Comparison of ENCODE assay signal across 17 cellular contexts in genomic region chr2:111712361-111712760, GRCh38.
A peak's percentile ranks its signal among the peaks of the same experiment; 100 is the strongest.
DNase-seq lines count a peak whose midpoint lies in the region; ATAC-seq and TF ChIP-seq lines count a peak whose summit lies in the region.
"Had no signal": no experiment of that assay in that cellular context is flagged by ENCODE, and none has a peak within 500 bp of the region (broad histone marks: within the 10 kb centered on the region; RNA-seq: fewer than 3 reads in every experiment).

No MANE protein-coding gene starts in this region.

- WGBS in trophoblast cell (ENCODE audit: extremely low coverage, insufficient coverage, insufficient read length): no CpG with 5 or more reads among the region's 7 CpGs

- H2BK120ac ChIP-seq in trophoblast cell (ENCODE audit: insufficient read depth, low read length, poor library complexity): no peak overlapping the region

- H3K79me2 ChIP-seq in DND-41 (ENCODE audit: insufficient read depth, low read length) (no peaks in the 10 kb centered on the region), OCI-LY1 (ENCODE audit: insufficient read depth, low read length) (no peaks in the 10 kb centered on the region), trophoblast cell (ENCODE audit: control insufficient read depth, insufficient read depth, low read length, poor library complexity) (no peaks in the 10 kb centered on the region)

- ATAC-seq in DND-41 (ENCODE audit: insufficient read depth, low read depth) (no peak), HG03095 (IDR thresholded peaks at IDR 0.05; ENCODE audit: unreplicated experiment) (no peak)
- ATAC-seq: GM23338 had no signal

- H4K8ac ChIP-seq in trophoblast cell (ENCODE audit: low read depth, low read length): no peak overlapping the region

- DNase-seq in DND-41: no peak
- peak; percentile 15 for DNase-seq in activated CD8-positive, alpha-beta memory T cell treated with anti-CD3 and anti-CD28 coated beads, Interleukin-2, amount 50 U/mL, for 48 hours
- peak; percentile 10 for DNase-seq in islet precursor cell
- no peak for DNase-seq in trophoblast cell
- no peak for DNase-seq in activated gamma-delta T cell treated with Interleukin-2 at 50 U/mL for 16 hours
- DNase-seq in WERI-Rb-1: no peak
- DNase-seq: C1 segment of cervical spinal cord; Calu3; CD4-positive, alpha-beta memory T cell; COR-L47; DMS53; DMS79 treated with DMSO at 0.1 percent for 48 hours; HFFc6 had no signal

- no peaks in the 10 kb centered on the region for H3K79me1 ChIP-seq in trophoblast cell (ENCODE audit: low read length)

- H2AFZ ChIP-seq in DND-41 (ENCODE audit: low read depth, low read length) (no peak overlapping the region), OCI-LY1 (ENCODE audit: low read length) (no peak overlapping the region), trophoblast cell (ENCODE audit: insufficient read depth, low read length, poor library complexity) (no peak overlapping the region)
- H2AFZ ChIP-seq: GM23338 had no signal

- peaks cover 44% of the 10 kb centered on the region for H3K4me1 ChIP-seq in DND-41 (ENCODE audit: insufficient read depth, low read length)
- H3K4me1 ChIP-seq in OCI-LY1 (ENCODE audit: insufficient read depth, low read length, severe bottlenecking): peaks cover 62% of the 10 kb centered on the region
- no peaks in the 10 kb centered on the region for H3K4me1 ChIP-seq in trophoblast cell (ENCODE audit: control insufficient read depth in 1 of 2, insufficient read depth in 2 of 2, low read length in 2 of 2)
- H3K4me1 ChIP-seq: HAP-1 had no signal

- H3K9ac ChIP-seq in DND-41 (ENCODE audit: low read depth, low read length) (no peak overlapping the region), OCI-LY1 (ENCODE audit: low read length) (no peak overlapping the region), trophoblast cell (ENCODE audit: low read length) (no peak overlapping the region)

- H2BK12ac ChIP-seq in trophoblast cell (ENCODE audit: low read length): no peak overlapping the region

- H3F3A ChIP-seq in OCI-LY1 (ENCODE audit: insufficient read depth, low read length): no peaks in the 10 kb centered on the region

- no peaks in the 10 kb centered on the region for H4K20me1 ChIP-seq in DND-41 (ENCODE audit: insufficient read depth, low read length)
- no peaks in the 10 kb centered on the region for H4K20me1 ChIP-seq in OCI-LY1 (ENCODE audit: insufficient read depth, low read length)

- H2BK5ac ChIP-seq in trophoblast cell (ENCODE audit: low read depth, low read length, poor library complexity): no peak overlapping the region

- no peak overlapping the region for H3K4ac ChIP-seq in trophoblast cell (ENCODE audit: low read depth, low read length)

- H2AK5ac ChIP-seq in trophoblast cell (ENCODE audit: low read length): no peak overlapping the region

- no peaks in the 10 kb centered on the region for H3K9me2 ChIP-seq in OCI-LY1 (ENCODE audit: low read depth, low read length)

- H3K36me3 ChIP-seq in DND-41 (ENCODE audit: insufficient read depth, low read length) (no peaks in the 10 kb centered on the region), OCI-LY1 (ENCODE audit: insufficient read depth, low read length) (no peaks in the 10 kb centered on the region), trophoblast cell (ENCODE audit: control insufficient read depth in 1 of 2, insufficient read depth in 2 of 2, low read length in 2 of 2) (no peaks in the 10 kb centered on the region), WERI-Rb-1 (no peaks in the 10 kb centered on the region)
- H3K36me3 ChIP-seq: HAP-1 had no signal

- no peak overlapping the region for H3K18ac ChIP-seq in trophoblast cell (ENCODE audit: low read length)

- H3K27ac ChIP-seq in DND-41 (ENCODE audit: low read length) (peak overlapping the region; percentile 4; the same call in 1 of the 2 replicates), OCI-LY1 (ENCODE audit: low read depth, low read length, poor library complexity, severe bottlenecking) (peak overlapping the region; percentile 4), trophoblast cell (ENCODE audit: low read depth, low read length) (no peak overlapping the region), WERI-Rb-1 (no peak overlapping the region)

- H4K91ac ChIP-seq in trophoblast cell (ENCODE audit: low read depth, low read length): no peak overlapping the region

- no peak overlapping the region for H3K14ac ChIP-seq in trophoblast cell (ENCODE audit: low read length)

- no peak overlapping the region for H4K12ac ChIP-seq in trophoblast cell (ENCODE audit: low read depth, low read length)

- H3K4me3 ChIP-seq in DND-41 (ENCODE audit: low read depth in 1 of 2, low read length in 2 of 2): no peak overlapping the region
- no peak overlapping the region for H3K4me3 ChIP-seq in OCI-LY1 (ENCODE audit: low read depth, low read length, poor library complexity, severe bottlenecking)
- H3K4me3 ChIP-seq in trophoblast cell (ENCODE audit: low read depth, low read length): no peak overlapping the region
- no peak overlapping the region for H3K4me3 ChIP-seq in WERI-Rb-1 (ENCODE audit: low read depth, low read length)
- H3K4me3 ChIP-seq: GM23338, HAP-1 had no signal

- TF ChIP-seq CTCF in DND-41 (IDR thresholded peaks at IDR 0.05; ENCODE audit: borderline replicate concordance, extremely low read depth, low read length, poor library complexity, severe bottlenecking): no peak
- no peak for TF ChIP-seq CTCF in OCI-LY1 (IDR thresholded peaks at IDR 0.05; ENCODE audit: low read length)
- no peak for TF ChIP-seq CTCF in WERI-Rb-1 (IDR thresholded peaks at IDR 0.05; ENCODE audit: low read depth, low read length)

- H3K27me3 ChIP-seq in DND-41 (ENCODE audit: insufficient read depth, low read length, poor library complexity): no peaks in the 10 kb centered on the region
- H3K27me3 ChIP-seq in OCI-LY1 (ENCODE audit: insufficient read depth, low read length): no peaks in the 10 kb centered on the region
- H3K27me3 ChIP-seq in trophoblast cell (ENCODE audit: insufficient read depth, low read length): no peaks in the 10 kb centered on the region
- peaks cover 97% of the 10 kb centered on the region for H3K27me3 ChIP-seq in WERI-Rb-1 (ENCODE audit: insufficient read depth, low read depth, severe bottlenecking)

- H3K4me2 ChIP-seq in DND-41 (ENCODE audit: insufficient read depth, low read length) (no peak overlapping the region), OCI-LY1 (ENCODE audit: low read length) (no peak overlapping the region), trophoblast cell (ENCODE audit: low read length) (no peak overlapping the region)
- H3K4me2 ChIP-seq: GM23338 had no signal

- peaks cover 6% of the 10 kb centered on the region for H3K9me3 ChIP-seq in DND-41 (ENCODE audit: insufficient read depth, low read length, severe bottlenecking)
- H3K9me3 ChIP-seq in OCI-LY1 (ENCODE audit: low read length): no peaks in the 10 kb centered on the region
- peaks cover 10% of the 10 kb centered on the region for H3K9me3 ChIP-seq in trophoblast cell (ENCODE audit: insufficient read depth, low read depth, low read length)
- H3K9me3 ChIP-seq in WERI-Rb-1 (ENCODE audit: severe bottlenecking): no peaks in the 10 kb centered on the region
- H3K9me3 ChIP-seq: HAP-1 had no signal

- H3K23ac ChIP-seq in trophoblast cell (ENCODE audit: low read length): no peak overlapping the region

Comparison
In these comparisons a context has a peak if more than half of its experiments do, and no peak if none do; other contexts are left out.
1. DNase-seq: peak in activated CD8-positive, alpha-beta memory T cell treated with anti-CD3 and anti-CD28 coated beads, Interleukin-2, amount 50 U/mL, for 48 hours (single experiment) and islet precursor cell (single experiment); none in DND-41 (single experiment), trophoblast cell (0 of 2), activated gamma-delta T cell treated with Interleukin-2 at 50 U/mL for 16 hours (single experiment) and WERI-Rb-1 (single experiment).
2. H3K27ac ChIP-seq: peak in DND-41 (single experiment) and OCI-LY1 (single experiment); none in trophoblast cell (single experiment) and WERI-Rb-1 (single experiment).